ENCODE assay signal across 8 cellular contexts in the genomic region with DNA sequence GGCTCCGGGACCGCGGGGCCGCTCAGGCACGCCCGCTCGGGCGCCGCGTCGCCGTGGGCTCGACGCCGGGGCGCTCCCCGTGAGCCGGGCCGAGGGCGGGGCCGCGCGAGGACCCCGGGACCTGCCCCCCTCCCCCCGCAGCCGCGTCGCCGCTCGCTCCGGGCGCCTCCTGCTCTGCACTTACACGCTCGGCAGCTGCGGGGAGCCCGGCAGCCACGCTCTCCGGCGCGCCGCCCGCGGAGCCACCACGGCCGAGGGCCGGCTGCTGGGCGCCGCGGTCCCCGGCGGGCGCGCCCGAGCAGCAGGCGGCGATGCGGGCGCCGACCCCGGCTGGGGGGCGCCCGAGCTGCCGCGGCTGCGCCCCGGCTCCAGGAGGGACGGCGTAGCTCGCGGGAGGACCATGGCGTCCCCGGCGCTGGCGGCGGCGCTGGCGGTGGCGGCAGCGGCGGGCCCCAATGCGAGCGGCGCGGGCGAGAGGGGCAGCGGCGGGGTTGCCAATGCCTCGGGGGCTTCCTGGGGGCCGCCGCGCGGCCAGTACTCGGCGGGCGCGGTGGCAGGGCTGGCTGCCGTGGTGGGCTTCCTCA. TPM values are rescaled to one million over a fixed set of nuclear protein-coding genes. Genes with fewer than 3 reads are reported as not detected.
DNase-seq lines count a peak whose midpoint lies in the region; ATAC-seq and TF ChIP-seq lines count a peak whose summit lies in the region.

A gene (plus strand): TSS at position 179 of the 584 bp plus-strand sequence. CDS start 222 bp downstream, at position 401.

- H3K36me3 ChIP-seq in skeletal muscle tissue (ENCODE audit: control insufficient read depth in 3 of 3, insufficient read depth in 3 of 3, low read length in 3 of 3), result no peaks in the 10 kb centered on the region

- CTCF ChIA-PET in WTC11 (lab: Charles Lee), result interaction anchor here (0.7 to 6.6 kb wide), 19 partner anchors 12 to 396 kb away, joined by 3 to 96 read pairs (median 9); no protein-coding TSS in a partner anchor

- H3K4me3 ChIP-seq in skeletal muscle tissue (ENCODE audit: low read length in 3 of 3), result peak within 1 kb of the TSS in 2 of 3 donors; percentile 65 to 67

- H3K36me3 Mint-ChIP-seq in WTC11, result no peaks in the 10 kb centered on the region

- peak; percentile 63 for DNase-seq in GM20000 (ENCODE audit: low spot score)
- DNase-seq in WTC11 (ENCODE audit: low spot score), result no peak
- DNase-seq in hepatic stellate cell (ENCODE audit: low spot score), result peak; percentile 51
- no peak for DNase-seq in dedifferentiated amniotic fluid mesenchymal stem cell (ENCODE audit: extremely low spot score)
- DNase-seq in mucosa of gallbladder (ENCODE audit: low spot score), result no peak

- peak within 1 kb of the TSS; percentile 89 for H3K4me3 Mint-ChIP-seq in WTC11

- peaks cover 46 to 60% (median 51%) of the 10 kb centered on the region in 3 donors for H3K27me3 ChIP-seq in skeletal muscle tissue (ENCODE audit: control insufficient read depth in 3 of 3, insufficient read depth in 3 of 3, low read length in 3 of 3)

- H3K4me1 ChIP-seq in skeletal muscle tissue (ENCODE audit: control insufficient read depth in 3 of 3, insufficient read depth in 3 of 3, low read length in 3 of 3), result peaks cover 4 to 16% (median 10%) of the 10 kb centered on the region in 3 donors

- H3K27ac Mint-ChIP-seq in WTC11, result peak within 1 kb of the TSS; percentile 89; the same call in 1 of the 2 replicates

- H3K9me3 ChIP-seq in skeletal muscle tissue (ENCODE audit: control insufficient read depth in 3 of 3, low read length in 3 of 3), result peaks cover 0 to 3% (median 0%) of the 10 kb centered on the region in 3 donors

- POLR2A ChIA-PET in WTC11 (lab: Charles Lee), result interaction anchor here (0.8 kb wide), 1 partner anchor 96 kb away, joined by 3 read pairs; no protein-coding TSS in a partner anchor

- H3K4me1 Mint-ChIP-seq in WTC11, result peaks cover 17% of the 10 kb centered on the region

- ATAC-seq in WTC11 (no peak), HG02571 (IDR thresholded peaks at IDR 0.05; ENCODE audit: unreplicated experiment) (no peak), HG02763 (IDR thresholded peaks at IDR 0.05; ENCODE audit: unreplicated experiment) (no peak)

- peak within 1 kb of the TSS in 2 of 3 donors; percentile 38 to 57 for H3K9ac ChIP-seq in skeletal muscle tissue (ENCODE audit: low read depth in 1 of 3, low read length in 3 of 3)

- TF ChIP-seq CTCF in GM20000 (IDR thresholded peaks at IDR 0.05; ENCODE audit: extremely low read depth, missing control alignments), result no peak
- TF ChIP-seq CTCF in WTC11 (IDR thresholded peaks at IDR 0.05), result no peak

- H3K9me3 Mint-ChIP-seq in WTC11, result no peaks in the 10 kb centered on the region

- H3K27me3 Mint-ChIP-seq in WTC11 (ENCODE audit: low read depth), result peaks cover 37% of the 10 kb centered on the region

- H3K27ac ChIP-seq in skeletal muscle tissue (ENCODE audit: low read depth, low read length), result no peak within 1 kb of the TSS

TF ChIP-seq in WTC11, 78 proteins besides CTCF, POLR2A, EP300 and RAD21:
- TF ChIP-seq, protein P1, sequence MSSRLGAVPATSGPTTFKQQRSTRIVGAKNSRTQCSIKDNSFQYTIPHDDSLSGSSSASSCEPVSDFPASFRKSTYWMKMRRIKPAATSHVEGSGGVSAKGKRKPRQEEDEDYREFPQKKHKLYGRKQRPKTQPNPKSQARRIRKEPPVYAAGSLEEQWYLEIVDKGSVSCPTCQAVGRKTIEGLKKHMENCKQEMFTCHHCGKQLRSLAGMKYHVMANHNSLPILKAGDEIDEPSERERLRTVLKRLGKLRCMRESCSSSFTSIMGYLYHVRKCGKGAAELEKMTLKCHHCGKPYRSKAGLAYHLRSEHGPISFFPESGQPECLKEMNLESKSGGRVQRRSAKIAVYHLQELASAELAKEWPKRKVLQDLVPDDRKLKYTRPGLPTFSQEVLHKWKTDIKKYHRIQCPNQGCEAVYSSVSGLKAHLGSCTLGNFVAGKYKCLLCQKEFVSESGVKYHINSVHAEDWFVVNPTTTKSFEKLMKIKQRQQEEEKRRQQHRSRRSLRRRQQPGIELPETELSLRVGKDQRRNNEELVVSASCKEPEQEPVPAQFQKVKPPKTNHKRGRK (CRISPR knock-in tag; IDR thresholded peaks at IDR 0.05; ENCODE audit: borderline replicate concordance), result no peak
- no peak for TF ChIP-seq CBFB (CRISPR knock-in tag; IDR thresholded peaks at IDR 0.05; ENCODE audit: low read depth)
- no peak for TF ChIP-seq ZNF416 (CRISPR knock-in tag; IDR thresholded peaks at IDR 0.05)
- TF ChIP-seq, protein P2, sequence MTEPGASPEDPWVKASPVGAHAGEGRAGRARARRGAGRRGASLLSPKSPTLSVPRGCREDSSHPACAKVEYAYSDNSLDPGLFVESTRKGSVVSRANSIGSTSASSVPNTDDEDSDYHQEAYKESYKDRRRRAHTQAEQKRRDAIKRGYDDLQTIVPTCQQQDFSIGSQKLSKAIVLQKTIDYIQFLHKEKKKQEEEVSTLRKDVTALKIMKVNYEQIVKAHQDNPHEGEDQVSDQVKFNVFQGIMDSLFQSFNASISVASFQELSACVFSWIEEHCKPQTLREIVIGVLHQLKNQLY (CRISPR knock-in tag; IDR thresholded peaks at IDR 0.05), result no peak
- TF ChIP-seq IRF2 (CRISPR knock-in tag; IDR thresholded peaks at IDR 0.05; ENCODE audit: borderline replicate concordance, low read depth), result no peak
- TF ChIP-seq, protein P3, sequence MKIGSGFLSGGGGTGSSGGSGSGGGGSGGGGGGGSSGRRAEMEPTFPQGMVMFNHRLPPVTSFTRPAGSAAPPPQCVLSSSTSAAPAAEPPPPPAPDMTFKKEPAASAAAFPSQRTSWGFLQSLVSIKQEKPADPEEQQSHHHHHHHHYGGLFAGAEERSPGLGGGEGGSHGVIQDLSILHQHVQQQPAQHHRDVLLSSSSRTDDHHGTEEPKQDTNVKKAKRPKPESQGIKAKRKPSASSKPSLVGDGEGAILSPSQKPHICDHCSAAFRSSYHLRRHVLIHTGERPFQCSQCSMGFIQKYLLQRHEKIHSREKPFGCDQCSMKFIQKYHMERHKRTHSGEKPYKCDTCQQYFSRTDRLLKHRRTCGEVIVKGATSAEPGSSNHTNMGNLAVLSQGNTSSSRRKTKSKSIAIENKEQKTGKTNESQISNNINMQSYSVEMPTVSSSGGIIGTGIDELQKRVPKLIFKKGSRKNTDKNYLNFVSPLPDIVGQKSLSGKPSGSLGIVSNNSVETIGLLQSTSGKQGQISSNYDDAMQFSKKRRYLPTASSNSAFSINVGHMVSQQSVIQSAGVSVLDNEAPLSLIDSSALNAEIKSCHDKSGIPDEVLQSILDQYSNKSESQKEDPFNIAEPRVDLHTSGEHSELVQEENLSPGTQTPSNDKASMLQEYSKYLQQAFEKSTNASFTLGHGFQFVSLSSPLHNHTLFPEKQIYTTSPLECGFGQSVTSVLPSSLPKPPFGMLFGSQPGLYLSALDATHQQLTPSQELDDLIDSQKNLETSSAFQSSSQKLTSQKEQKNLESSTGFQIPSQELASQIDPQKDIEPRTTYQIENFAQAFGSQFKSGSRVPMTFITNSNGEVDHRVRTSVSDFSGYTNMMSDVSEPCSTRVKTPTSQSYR (CRISPR knock-in tag; IDR thresholded peaks at IDR 0.05), result no peak
- no peak for TF ChIP-seq ZNF121 (CRISPR knock-in tag; IDR thresholded peaks at IDR 0.05)
- no peak for TF ChIP-seq SP1 (CRISPR knock-in tag; conservative IDR thresholded peaks at IDR 0.05)
TF ChIP-seq in WTC11: peak in this region for 0.

RNA-seq across cellular contexts. Expression of the gene that starts here (rescaled TPM):
- total RNA-seq in WTC11 (2021) (19.8 to 21.8 TPM (median 20.7 TPM) in 3 replicates), skeletal muscle tissue (1.0 TPM), mucosa of gallbladder (6.4 TPM)

Comparison
In these comparisons a context has a peak if more than half of its experiments do, and no peak if none do; other contexts are left out.
1. DNase-seq: peak in GM20000 (single experiment) and hepatic stellate cell (single experiment); none in WTC11 (single experiment), dedifferentiated amniotic fluid mesenchymal stem cell (single experiment) and mucosa of gallbladder (single experiment).